In genomic region chr15:74789741-74790079, GRCh38 we compare ENCODE assay signal across 9 cellular contexts. TPM values are rescaled to one million over a fixed set of nuclear protein-coding genes. Genes with fewer than 3 reads are reported as not detected.
DNase-seq lines count a peak whose midpoint lies in the region; ATAC-seq and TF ChIP-seq lines count a peak whose summit lies in the region.
"Had no signal": no experiment of that assay in that cellular context is flagged by ENCODE, and none has a peak within 500 bp of the region (broad histone marks: within the 10 kb centered on the region; RNA-seq: fewer than 3 reads in every experiment).

No MANE protein-coding gene starts in this region.

- no peak for DNase-seq in GM12865 (ENCODE audit: low read depth)
- no peak for DNase-seq in SK-N-SH
- peak; percentile 45 for DNase-seq in foreskin melanocyte
- DNase-seq in smooth muscle cell (lab: John Stamatoyannopoulos, UW; ENCODE audit: unreplicated experiment), result no peak
- no peak for DNase-seq in NCI-H128 (lab: John Stamatoyannopoulos, UW; ENCODE audit: unreplicated experiment)
- no peak for DNase-seq in HEK293T (ENCODE audit: extremely low spot score)

- POLR2A ChIA-PET in SK-N-SH (lab: Yijun Ruan, JAX) (no interaction called here), HEK293T (lab: Yijun Ruan, JAX) (interaction anchor here (1.0 kb wide), 1 partner anchor 10 kb away, joined by 3 read pairs; no protein-coding TSS in a partner anchor)

- H3K36me3 ChIP-seq in SK-N-SH (replicated peaks in 1 of 2; ENCODE audit: control insufficient read depth in 1 of 2, insufficient read depth in 2 of 2, low read length in 1 of 2) (peaks cover 0 to 8% of the 10 kb centered on the region in 2 experiments), smooth muscle cell (ENCODE audit: low read depth) (no peaks in the 10 kb centered on the region)

- H3K4me2 ChIP-seq in SK-N-SH (peak overlapping the region; percentile 65; the same call in 1 of the 2 replicates), smooth muscle cell (peak overlapping the region; percentile 34)

- ATAC-seq in HG03045 (IDR thresholded peaks at IDR 0.05; ENCODE audit: unreplicated experiment), result no peak
- no peak for ATAC-seq in GM19467 (IDR thresholded peaks at IDR 0.05; ENCODE audit: unreplicated experiment)

- TF ChIP-seq RAD21 in SK-N-SH (IDR thresholded peaks at IDR 0.05; ENCODE audit: low read length), result no peak

- H3K9me3 ChIP-seq in SK-N-SH, result no peaks in the 10 kb centered on the region
- H3K9me3 ChIP-seq in smooth muscle cell (replicated peaks; ENCODE audit: low read depth), result no peaks in the 10 kb centered on the region

- CTCF ChIA-PET in SK-N-SH (lab: Yijun Ruan, JAX), result interaction anchor here (0.7 to 3.0 kb wide), 8 partner anchors 8 to 161 kb away, joined by 3 to 11 read pairs (median 8); partner anchors contain the start of gene CSK
- CTCF ChIA-PET in HEK293T (lab: Yijun Ruan, JAX), result interaction anchor here (1.0 to 1.3 kb wide), 2 partner anchors 12 to 18 kb away, joined by 3 to 4 read pairs; no protein-coding TSS in a partner anchor

- H3F3A ChIP-seq in SK-N-SH (replicated peaks; ENCODE audit: insufficient read depth), result peaks cover 14% of the 10 kb centered on the region
- peaks cover 12% of the 10 kb centered on the region for H3F3A ChIP-seq in smooth muscle cell (ENCODE audit: low read depth)

- H3K79me2 ChIP-seq in SK-N-SH (ENCODE audit: insufficient read depth) (peaks cover 95% of the 10 kb centered on the region), smooth muscle cell (ENCODE audit: low read depth) (peaks cover 76% of the 10 kb centered on the region)

- TF ChIP-seq CTCF in GM12865 (IDR thresholded peaks at IDR 0.05; ENCODE audit: insufficient read depth, low read depth, low read length, missing control alignments), result no peak
- TF ChIP-seq CTCF in SK-N-SH (IDR thresholded peaks at IDR 0.05), result no peak
- no peak for TF ChIP-seq CTCF in smooth muscle cell (IDR thresholded peaks at IDR 0.05; ENCODE audit: borderline replicate concordance, insufficient read depth, poor library complexity, severe bottlenecking)

- H3K9me2 ChIP-seq in SK-N-SH, result no peaks in the 10 kb centered on the region

- H3K27ac ChIP-seq in SK-N-SH (ENCODE audit: low read depth in 2 of 2, low read length in 1 of 2) (peak overlapping the region; percentile 67 to 74), smooth muscle cell (ENCODE audit: low read depth) (peak overlapping the region; percentile 75)

- TF ChIP-seq EP300 in SK-N-SH (IDR thresholded peaks at IDR 0.05; ENCODE audit: borderline replicate concordance in 1 of 2, low read depth in 1 of 2, low read length in 1 of 2), result no peak

- H3K27me3 ChIP-seq in SK-N-SH (ENCODE audit: insufficient read depth), result no peaks in the 10 kb centered on the region
- no peaks in the 10 kb centered on the region for H3K27me3 ChIP-seq in smooth muscle cell (ENCODE audit: low read depth)

- H3K4me1 ChIP-seq in SK-N-SH (ENCODE audit: control insufficient read depth in 1 of 2, insufficient read depth in 2 of 2, low read depth in 1 of 2, low read length in 1 of 2), result peaks cover 13 to 60% of the 10 kb centered on the region in 2 experiments
- H3K4me1 ChIP-seq in smooth muscle cell (ENCODE audit: low read depth), result peaks cover 9% of the 10 kb centered on the region

- H3K9ac ChIP-seq in SK-N-SH (peak overlapping the region; percentile 48; the same call in 1 of the 2 replicates), smooth muscle cell (ENCODE audit: low read depth) (no peak overlapping the region)

- WGBS in SK-N-SH (ENCODE audit: low lambda C conversion rate), result 66% methylated on average over 2 of the region's 3 CpGs
- WGBS in smooth muscle cell (ENCODE audit: low lambda C conversion rate), result 88% methylated on average over 3 of the region's 3 CpGs

- H2AFZ ChIP-seq in SK-N-SH (ENCODE audit: low read depth), result no peak overlapping the region
- H2AFZ ChIP-seq in smooth muscle cell (ENCODE audit: low read depth), result no peak overlapping the region

- H4K20me1 ChIP-seq in SK-N-SH (ENCODE audit: insufficient read depth) (peaks cover 96% of the 10 kb centered on the region), smooth muscle cell (ENCODE audit: low read depth) (peaks cover 98% of the 10 kb centered on the region)

- H3K4me3 ChIP-seq in GM12865 (ENCODE audit: low read depth, low read length) (peak overlapping the region; percentile 98), SK-N-SH (ENCODE audit: low read depth in 2 of 2, low read length in 1 of 2) (no peak overlapping the region; a peak in 1 of 4 replicates), smooth muscle cell (no peak overlapping the region)

TF ChIP-seq in SK-N-SH, 30 proteins besides CTCF, POLR2A, EP300 and RAD21 (continues in another document):
- TF ChIP-seq FOSL2 (IDR thresholded peaks at IDR 0.05; ENCODE audit: borderline replicate concordance, low read depth) (no peak), RXRA (IDR thresholded peaks at IDR 0.05; ENCODE audit: borderline replicate concordance, low read depth) (no peak), USF1 (IDR thresholded peaks at IDR 0.05; ENCODE audit: borderline replicate concordance, low read depth) (no peak), SIN3A (IDR thresholded peaks at IDR 0.05; ENCODE audit: borderline replicate concordance, low read depth, low read length) (no peak), TAF1 (IDR thresholded peaks at IDR 0.05; ENCODE audit: borderline replicate concordance, low read depth, low read length) (no peak), POLR2AphosphoS5 (IDR thresholded peaks at IDR 0.05; ENCODE audit: low read depth, low read length) (no peak), MEF2A (IDR thresholded peaks at IDR 0.05; ENCODE audit: borderline replicate concordance, low read depth) (no peak), CHD2 (IDR thresholded peaks at IDR 0.05; ENCODE audit: low read length, partially characterized antibody) (no peak), MAX (IDR thresholded peaks at IDR 0.05; ENCODE audit: low read depth) (no peak)

TF ChIP-seq in HEK293T, 16 proteins besides CTCF, POLR2A, EP300 and RAD21:
- TF ChIP-seq SP1 (IDR thresholded peaks at IDR 0.05), result no peak
- no peak for TF ChIP-seq CTBP1 (IDR thresholded peaks at IDR 0.05; ENCODE audit: borderline replicate concordance)
- TF ChIP-seq ZNF384 (IDR thresholded peaks at IDR 0.05), result no peak
- TF ChIP-seq SUZ12 (IDR thresholded peaks at IDR 0.05), result no peak
- TF ChIP-seq FOXA1 (IDR thresholded peaks at IDR 0.05), result no peak
- TF ChIP-seq FOXK2 (IDR thresholded peaks at IDR 0.05), result no peak
- no peak for TF ChIP-seq L3MBTL2 (conservative IDR thresholded peaks at IDR 0.05)
- no peak for TF ChIP-seq FOXM1 (IDR thresholded peaks at IDR 0.05; ENCODE audit: borderline replicate concordance)
- no peak for TF ChIP-seq ELF4 (IDR thresholded peaks at IDR 0.05)
- TF ChIP-seq HDGF (IDR thresholded peaks at IDR 0.05; ENCODE audit: borderline replicate concordance), result no peak
- TF ChIP-seq BHLHE40 (IDR thresholded peaks at IDR 0.05; ENCODE audit: borderline replicate concordance), result no peak
TF ChIP-seq in HEK293T: peak in this region for 0.

RNA-seq across cellular contexts. Expression of gene CSK, which starts 7.8 kb away (rescaled TPM):
- polyA plus RNA-seq in SK-N-SH (2012; rRNA removed) (34.7 and 53.1 TPM in 2 replicates), smooth muscle cell (14.1 and 16.5 TPM in 2 replicates)
- polyA plus RNA-seq in SK-N-SH (2012; cell fraction: cytosol; rRNA removed), result 25.5 and 43.5 TPM in 2 replicates
- polyA plus RNA-seq in SK-N-SH (2012; cell fraction: nucleus; rRNA removed), result 94.6 and 111 TPM in 2 replicates
- 10.4 and 19.6 TPM in 2 replicates for total RNA-seq in smooth muscle cell

RNA-seq across cellular contexts. Expression of gene LMAN1L, which starts 22.9 kb away (rescaled TPM):
- polyA plus RNA-seq in SK-N-SH (2012; rRNA removed) (0.02 TPM in 1 of 2 replicates, not detected in the other), smooth muscle cell (not detected in 2 replicates)
- not detected in 2 replicates for polyA plus RNA-seq in SK-N-SH (2012; cell fraction: cytosol; rRNA removed)
- polyA plus RNA-seq in SK-N-SH (2012; cell fraction: nucleus; rRNA removed), result 0.04 and 0.08 TPM in 2 replicates
- not detected in 2 replicates for total RNA-seq in smooth muscle cell
- total RNA-seq: SK-MEL-5 had no signal

RNA-seq across cellular contexts. Expression of gene CPLX3, which starts 36.7 kb away (rescaled TPM):
- polyA plus RNA-seq in SK-N-SH (2012; rRNA removed), result not detected in 2 replicates
- polyA plus RNA-seq in SK-N-SH (2012; cell fraction: cytosol; rRNA removed), result not detected in 2 replicates
- 0.08 and 0.23 TPM in 2 replicates for polyA plus RNA-seq in SK-N-SH (2012; cell fraction: nucleus; rRNA removed)
- 0.04 and 0.22 TPM in 2 replicates for total RNA-seq in smooth muscle cell
- not detected in 2 replicates for polyA plus RNA-seq in smooth muscle cell
- total RNA-seq: SK-MEL-5 had no signal

RNA-seq across cellular contexts. Expression of gene CYP1A2, which starts 41.1 kb away (rescaled TPM):
- polyA plus RNA-seq in SK-N-SH (2012; rRNA removed) (not detected in 2 replicates), smooth muscle cell (not detected in 2 replicates)
- polyA plus RNA-seq in SK-N-SH (2012; cell fraction: cytosol; rRNA removed), result not detected in 2 replicates
- not detected in 2 replicates for polyA plus RNA-seq in SK-N-SH (2012; cell fraction: nucleus; rRNA removed)
- not detected in 2 replicates for total RNA-seq in smooth muscle cell
- total RNA-seq: SK-MEL-5 had no signal

RNA-seq across cellular contexts. Expression of gene ULK3, which starts 53.2 kb away (rescaled TPM):
- polyA plus RNA-seq in SK-N-SH (2012; rRNA removed), result 41.3 and 55.3 TPM in 2 replicates
- polyA plus RNA-seq in SK-N-SH (2012; cell fraction: cytosol; rRNA removed), result 11.1 and 17.6 TPM in 2 replicates
- 300 and 348 TPM in 2 replicates for polyA plus RNA-seq in SK-N-SH (2012; cell fraction: nucleus; rRNA removed)
- 14.2 and 24.1 TPM in 2 replicates for total RNA-seq in smooth muscle cell
- 20.8 and 23.7 TPM in 2 replicates for polyA plus RNA-seq in smooth muscle cell
